10 cellular contexts compared by ENCODE assay signal in the genomic region with DNA sequence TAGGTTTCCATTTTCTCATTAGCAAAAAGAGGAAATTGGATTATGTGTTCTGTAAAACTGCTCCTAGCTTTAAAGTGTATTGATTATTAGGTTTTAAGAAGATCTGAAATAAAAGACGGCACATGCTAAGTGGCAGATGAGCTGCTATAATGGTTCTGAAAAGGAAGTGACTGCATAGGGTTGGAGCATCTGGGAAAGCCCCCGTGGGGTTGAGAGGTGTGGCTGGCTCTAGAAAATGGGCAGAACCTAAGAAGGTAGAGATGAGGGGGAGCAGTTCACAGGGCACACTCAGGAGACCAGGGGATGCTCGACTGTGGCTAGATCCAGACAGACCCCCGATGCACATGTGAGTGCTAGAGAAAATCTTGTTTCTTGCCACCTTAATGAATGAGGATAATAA. TPM values are rescaled to one million over a fixed set of nuclear protein-coding genes. Genes with fewer than 3 reads are reported as not detected.
DNase-seq lines count a peak whose midpoint lies in the region; ATAC-seq and TF ChIP-seq lines count a peak whose summit lies in the region.
"Had no signal": no experiment of that assay in that cellular context is flagged by ENCODE, and none has a peak within 500 bp of the region (broad histone marks: within the 10 kb centered on the region; RNA-seq: fewer than 3 reads in every experiment).

No MANE protein-coding gene starts in this region.

- H3K4me1 Mint-ChIP-seq in activated naive CD8-positive, alpha-beta T cell treated with anti-CD3 and anti-CD28 coated beads, Interleukin-2, amount 50 U/mL, for 24 hours, result peaks cover 50% of the 10 kb centered on the region
- no peaks in the 10 kb centered on the region for H3K4me1 Mint-ChIP-seq in CD14-positive monocyte
- H3K4me1 Mint-ChIP-seq: nephron had no signal

- no peaks in the 10 kb centered on the region for H3K27me3 Mint-ChIP-seq in activated naive CD8-positive, alpha-beta T cell treated with anti-CD3 and anti-CD28 coated beads, Interleukin-2, amount 50 U/mL, for 24 hours
- peaks cover 0 to 2% (median 2%) of the 10 kb centered on the region in 3 donors for H3K27me3 Mint-ChIP-seq in CD14-positive monocyte (ENCODE audit: low read depth in 3 of 3)

- peak overlapping the region; percentile 75 for H3K27ac Mint-ChIP-seq in activated naive CD8-positive, alpha-beta T cell treated with anti-CD3 and anti-CD28 coated beads, Interleukin-2, amount 50 U/mL, for 24 hours
- H3K27ac Mint-ChIP-seq in CD14-positive monocyte, result no peak overlapping the region
- H3K27ac Mint-ChIP-seq: nephron had no signal

- intact Hi-C loops in left ventricle myocardium superior (cut with micrococcal nuclease), result no loop called here
- intact Hi-C loops in CD14-positive monocyte (cut with micrococcal nuclease), result no loop called here

- ATAC-seq in GM21381 (IDR thresholded peaks at IDR 0.05; ENCODE audit: unreplicated experiment) (peak; percentile 58), HG03575 (IDR thresholded peaks at IDR 0.05; ENCODE audit: extremely low read depth, insufficient number of reproducible peaks, low FRiP score, unreplicated experiment) (peak; percentile 40), left ventricle myocardium superior (no peak)
- peak; percentile 95 for ATAC-seq in activated naive CD8-positive, alpha-beta T cell treated with anti-CD3 and anti-CD28 coated beads, Interleukin-2, amount 50 U/mL, for 24 hours

- H3K36me3 Mint-ChIP-seq in activated naive CD8-positive, alpha-beta T cell treated with anti-CD3 and anti-CD28 coated beads, Interleukin-2, amount 50 U/mL, for 24 hours (ENCODE audit: low read depth), result no peaks in the 10 kb centered on the region
- no peaks in the 10 kb centered on the region for H3K36me3 Mint-ChIP-seq in CD14-positive monocyte

- DNase-seq in GM06990 (ENCODE audit: extremely low read depth, insufficient read length) (peak; percentile 46), left ventricle myocardium superior (no peak), CD14-positive monocyte (ENCODE audit: low spot score) (no peak), dedifferentiated amniotic fluid mesenchymal stem cell (ENCODE audit: extremely low spot score) (no peak), DMS53 (lab: John Stamatoyannopoulos, UW) (no peak)
- peak; percentile 43 for DNase-seq in activated naive CD8-positive, alpha-beta T cell treated with anti-CD3 and anti-CD28 coated beads, Interleukin-2, amount 50 U/mL, for 24 hours
- DNase-seq: NCI-H1694 had no signal

- peaks cover 17% of the 10 kb centered on the region for H3K9me3 Mint-ChIP-seq in activated naive CD8-positive, alpha-beta T cell treated with anti-CD3 and anti-CD28 coated beads, Interleukin-2, amount 50 U/mL, for 24 hours
- peaks cover 0 to 4% (median 0%) of the 10 kb centered on the region in 7 donors for H3K9me3 Mint-ChIP-seq in CD14-positive monocyte
- H3K9me3 Mint-ChIP-seq: nephron had no signal

- H3K27me3 ChIP-seq in GM06990 (replicated peaks; ENCODE audit: control insufficient read depth, insufficient read depth, low read length), result no peaks in the 10 kb centered on the region

- peak overlapping the region; percentile 55 for H3K4me3 ChIP-seq in GM06990 (replicated peaks; ENCODE audit: low read depth, low read length)

- TF ChIP-seq CTCF in GM06990 (IDR thresholded peaks at IDR 0.05; ENCODE audit: insufficient read depth, low read length, poor library complexity, severe bottlenecking), result no peak
- TF ChIP-seq CTCF in CD14-positive monocyte (IDR thresholded peaks at IDR 0.05), result no peak

- H3K4me3 Mint-ChIP-seq in activated naive CD8-positive, alpha-beta T cell treated with anti-CD3 and anti-CD28 coated beads, Interleukin-2, amount 50 U/mL, for 24 hours, result peak overlapping the region; percentile 9
- no peak overlapping the region for H3K4me3 Mint-ChIP-seq in CD14-positive monocyte
- H3K4me3 Mint-ChIP-seq: nephron had no signal

- H3K36me3 ChIP-seq in GM06990 (ENCODE audit: control insufficient read depth, insufficient read depth, low read length), result no peaks in the 10 kb centered on the region

RNA-seq across cellular contexts. Expression of gene IFNG-AS1, which starts 1.9 kb away (rescaled TPM):
- not detected for total RNA-seq in left ventricle myocardium superior
- polyA plus RNA-seq in CD14-positive monocyte, result not detected

Comparison
In these comparisons a context has a peak if more than half of its experiments do, and no peak if none do; other contexts are left out.
1. DNase-seq: peak in GM06990 (single experiment) and activated naive CD8-positive, alpha-beta T cell treated with anti-CD3 and anti-CD28 coated beads, Interleukin-2, amount 50 U/mL, for 24 hours (single experiment); none in left ventricle myocardium superior (single experiment), CD14-positive monocyte (single experiment), dedifferentiated amniotic fluid mesenchymal stem cell (single experiment) and DMS53 (single experiment).